ENCODE assay signal across 8 cellular contexts in the genomic region with DNA sequence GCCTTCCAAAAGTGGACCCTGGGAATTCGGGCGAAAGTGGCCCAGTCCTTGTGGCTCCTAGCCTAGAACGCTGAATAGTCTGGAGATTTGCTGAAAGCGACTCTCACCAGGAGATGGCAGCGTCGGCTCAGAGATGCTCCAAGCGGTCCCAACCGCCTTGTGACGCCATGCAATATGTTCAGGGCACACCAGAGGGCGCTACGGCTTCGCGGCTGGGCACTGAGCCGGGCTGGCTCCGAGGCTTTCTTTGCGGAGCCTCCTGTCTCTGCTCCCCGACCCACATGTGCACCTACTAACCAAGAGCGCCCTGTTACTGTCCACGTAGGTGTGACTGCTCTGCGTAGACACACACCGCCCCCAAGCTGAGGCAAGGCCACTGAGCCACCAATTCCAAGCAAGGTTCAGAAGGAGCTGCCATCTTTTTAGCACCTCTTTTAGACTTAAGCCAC. TPM values are rescaled to one million over a fixed set of nuclear protein-coding genes. Genes with fewer than 3 reads are reported as not detected.
A peak's percentile ranks its signal among the peaks of the same experiment; 100 is the strongest.
DNase-seq lines count a peak whose midpoint lies in the region; ATAC-seq and TF ChIP-seq lines count a peak whose summit lies in the region.

No MANE protein-coding gene starts in this region.

- 0 out of 2 replicates have a peak, but pooled peaks cover 5% of the 10 kb centered on the region for H3K4me1 ChIP-seq in BE2C
- H3K4me1 ChIP-seq in left lung, result peaks cover 3 to 6% of the 10 kb centered on the region in 2 donors

- DNase-seq in BE2C (peak; percentile 88), GM19238 (ENCODE audit: insufficient read length, low spot score) (peak; percentile 69), NCI-H460 (ENCODE audit: extremely low read depth, low read depth) (peak; percentile 72), cerebellar cortex (ENCODE audit: low spot score) (peak; percentile 91), left lung (peak; percentile 86 to 92)
- peak; percentile 80 for DNase-seq in activated CD4-positive, alpha-beta T cell treated with anti-CD3 and anti-CD28 coated beads for 1 hour
- peak; percentile 89 for DNase-seq in stimulated activated CD4-positive, alpha-beta T cell treated with anti-CD3 and anti-CD28 coated beads, Interleukin-4, amount 100 ng/mL, for 24 hours

- TF ChIP-seq CTCF in BE2C (IDR thresholded peaks at IDR 0.05; ENCODE audit: low read depth, low read length), result peak; percentile 100
- peak; percentile 96 to 99 for TF ChIP-seq CTCF in left lung (IDR thresholded peaks at IDR 0.05)

- H3K9me3 ChIP-seq in BE2C (no peaks in the 10 kb centered on the region), left lung (no peaks in the 10 kb centered on the region)

- no peaks in the 10 kb centered on the region for H3K36me3 ChIP-seq in BE2C
- H3K36me3 ChIP-seq in left lung, result no peaks in the 10 kb centered on the region

- intact Hi-C loops in left lung (cut with DNase I), result loop anchor here in 1 of 2 donors (5.0 to 10.0 kb wide), 2 partner anchors 346 to 739 kb away; no protein-coding TSS in a partner anchor

- ATAC-seq in HG03342 (IDR thresholded peaks at IDR 0.05; ENCODE audit: unreplicated experiment) (peak; percentile 98), left lung (peak; percentile 100)

- H3K27me3 ChIP-seq in BE2C (peaks cover 8% of the 10 kb centered on the region), left lung (peaks cover 0 to 39% of the 10 kb centered on the region in 2 donors)

- no peak overlapping the region for H3K27ac ChIP-seq in left lung

- peak overlapping the region; percentile 10; the same call in 1 of the 2 replicates for H3K4me3 ChIP-seq in BE2C (ENCODE audit: low read depth, low read length)
- no peak overlapping the region for H3K4me3 ChIP-seq in left lung

RNA-seq across cellular contexts. Expression of a gene that starts 36.9 kb away (rescaled TPM):
- 4.8 TPM for polyA plus RNA-seq in BE2C (2012; ENCODE audit: insufficient read depth, insufficient read length, low read depth)
- total RNA-seq in NCI-H460 (2014; rRNA removed; shearing (Covaris generic)), result 0.45 and 1.4 TPM in 2 replicates
- polyA plus RNA-seq in NCI-H460 (2014; cell fraction: nucleus; rRNA removed), result not detected in 2 replicates
- total RNA-seq in left lung, result 1 to 10 TPM; 4.0 to 5.7 TPM

RNA-seq across cellular contexts. Expression of a gene that starts 45.1 kb away (rescaled TPM):
- polyA plus RNA-seq in BE2C (2012; ENCODE audit: insufficient read depth, insufficient read length, low read depth), result 48.2 TPM
- 10.2 and 13.8 TPM in 2 replicates for total RNA-seq in NCI-H460 (2014; rRNA removed; shearing (Covaris generic))
- polyA plus RNA-seq in NCI-H460 (2014; cell fraction: nucleus; rRNA removed), result 12.8 and 19.3 TPM in 2 replicates
- 10 to 100 TPM; 48.3 to 64.3 TPM for total RNA-seq in left lung
